ENCODE assay signal across 8 cellular contexts in the genomic region with DNA sequence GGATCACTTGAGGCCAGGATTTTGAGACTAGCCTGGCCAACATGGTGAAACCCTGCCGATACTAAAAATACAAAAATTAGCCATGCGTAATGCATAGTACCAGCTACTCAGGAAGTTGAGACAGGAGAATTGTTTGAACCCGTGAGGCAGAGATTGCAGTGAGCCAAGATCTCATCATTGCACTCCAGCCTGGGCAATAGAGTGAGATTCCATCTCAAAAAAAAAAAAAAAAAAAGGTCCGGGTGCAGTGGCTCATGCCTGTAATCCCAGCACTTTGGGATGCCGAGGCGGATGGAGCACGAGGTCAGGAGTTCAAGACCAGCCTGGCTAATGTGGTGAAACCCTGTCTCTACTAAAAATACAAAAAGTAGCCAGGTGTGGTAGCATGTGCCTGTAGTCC. TPM values are rescaled to one million over a fixed set of nuclear protein-coding genes. Genes with fewer than 3 reads are reported as not detected.
A peak's percentile ranks its signal among the peaks of the same experiment; 100 is the strongest.
DNase-seq lines count a peak whose midpoint lies in the region; ATAC-seq and TF ChIP-seq lines count a peak whose summit lies in the region.
"Not testable (repeated sequence)": the region's sequence is repeated elsewhere in the genome, so short reads cannot be mapped to it uniquely, and the experiment has no call there.

No MANE protein-coding gene starts in this region.

- not testable (repeated sequence) for H3K9me3 Mint-ChIP-seq in CD4-positive, CD25-positive, alpha-beta regulatory T cell; HFFc6; activated T-helper 2 cell treated with anti-CD3 and anti-CD28 coated beads, Interferon-gamma antibody, Interleukin-2, Interleukin-4, amounts not matched to agents 10 μg/mL and 5 μg/mL and 100 μg/mL, durations not matched to agents 14 hours and 24 hours and 36 hours; nephron; stimulated activated naive CD8-positive, alpha-beta T cell treated with anti-CD3 and anti-CD28 coated beads, Interleukin-15, amount 100 ng/mL, for 72 hours

- not testable (repeated sequence) for H3K27me3 Mint-ChIP-seq in CD4-positive, CD25-positive, alpha-beta regulatory T cell; HFFc6 (ENCODE audit: insufficient read depth); activated T-helper 2 cell treated with anti-CD3 and anti-CD28 coated beads, Interferon-gamma antibody, Interleukin-2, Interleukin-4, amounts not matched to agents 10 μg/mL and 5 μg/mL and 100 μg/mL, durations not matched to agents 14 hours and 24 hours and 36 hours (ENCODE audit: low read depth); nephron (ENCODE audit: low read depth); stimulated activated naive CD8-positive, alpha-beta T cell treated with anti-CD3 and anti-CD28 coated beads, Interleukin-15, amount 100 ng/mL, for 72 hours

- H3K9me3 ChIP-seq in CD4-positive, CD25-positive, alpha-beta regulatory T cell (ENCODE audit: control insufficient read depth in 2 of 2, low read length in 2 of 2); SJCRH30 (replicated peaks); heart left ventricle: not testable (repeated sequence)

- DNase-seq in CD4-positive, CD25-positive, alpha-beta regulatory T cell; HFFc6; SJCRH30; activated T-helper 2 cell treated with anti-CD3 and anti-CD28 coated beads, Interferon-gamma antibody, Interleukin-2, Interleukin-4, amounts not matched to agents 10 μg/mL and 5 μg/mL and 100 μg/mL, durations not matched to agents 14 hours and 24 hours and 36 hours (ENCODE audit: low spot score); choroid plexus epithelial cell (ENCODE audit: low read depth); heart left ventricle; stimulated activated naive CD8-positive, alpha-beta T cell treated with anti-CD3 and anti-CD28 coated beads, Interleukin-15, amount 100 ng/mL, for 72 hours: not testable (repeated sequence)

- peak overlapping the region; percentile 78 to 88 (median 87) for H3K27ac Mint-ChIP-seq in CD4-positive, CD25-positive, alpha-beta regulatory T cell
- peak overlapping the region; percentile 98; the same call in 1 of the 2 replicates for H3K27ac Mint-ChIP-seq in HFFc6
- not testable (repeated sequence) for H3K27ac Mint-ChIP-seq in activated T-helper 2 cell treated with anti-CD3 and anti-CD28 coated beads, Interferon-gamma antibody, Interleukin-2, Interleukin-4, amounts not matched to agents 10 μg/mL and 5 μg/mL and 100 μg/mL, durations not matched to agents 14 hours and 24 hours and 36 hours; nephron; stimulated activated naive CD8-positive, alpha-beta T cell treated with anti-CD3 and anti-CD28 coated beads, Interleukin-15, amount 100 ng/mL, for 72 hours

- peaks cover 32 to 80% (median 59%) of the 10 kb centered on the region in 4 donors for H3K4me1 Mint-ChIP-seq in CD4-positive, CD25-positive, alpha-beta regulatory T cell
- peaks cover 42% of the 10 kb centered on the region for H3K4me1 Mint-ChIP-seq in HFFc6 (ENCODE audit: low read depth)
- H3K4me1 Mint-ChIP-seq in activated T-helper 2 cell treated with anti-CD3 and anti-CD28 coated beads, Interferon-gamma antibody, Interleukin-2, Interleukin-4, amounts not matched to agents 10 μg/mL and 5 μg/mL and 100 μg/mL, durations not matched to agents 14 hours and 24 hours and 36 hours (ENCODE audit: low read depth): peaks cover 49% of the 10 kb centered on the region
- peaks cover 41% of the 10 kb centered on the region for H3K4me1 Mint-ChIP-seq in nephron
- peaks cover 54% of the 10 kb centered on the region for H3K4me1 Mint-ChIP-seq in stimulated activated naive CD8-positive, alpha-beta T cell treated with anti-CD3 and anti-CD28 coated beads, Interleukin-15, amount 100 ng/mL, for 72 hours

- TF ChIP-seq CTCF in HFFc6 (IDR thresholded peaks at IDR 0.05); choroid plexus epithelial cell (conservative IDR thresholded peaks at IDR 0.05; ENCODE audit: low read depth, low read length); heart left ventricle (IDR thresholded peaks at IDR 0.05); nephron (IDR thresholded peaks at IDR 0.05; ENCODE audit: unreplicated experiment in 3 of 3): not testable (repeated sequence)

- not testable (repeated sequence) for H3K36me3 ChIP-seq in CD4-positive, CD25-positive, alpha-beta regulatory T cell (ENCODE audit: control insufficient read depth, insufficient read depth, low read length)
- H3K36me3 ChIP-seq in SJCRH30 (peaks cover 14% of the 10 kb centered on the region), heart left ventricle (peaks cover 0 to 30% (median 16%) of the 10 kb centered on the region in 9 donors)

- peak overlapping the region; percentile 83 to 99 (median 84) for H3K4me3 Mint-ChIP-seq in CD4-positive, CD25-positive, alpha-beta regulatory T cell
- H3K4me3 Mint-ChIP-seq in HFFc6 (peak overlapping the region; percentile 97), nephron (peak overlapping the region; percentile 41 to 99 (median 98))
- H3K4me3 Mint-ChIP-seq in activated T-helper 2 cell treated with anti-CD3 and anti-CD28 coated beads, Interferon-gamma antibody, Interleukin-2, Interleukin-4, amounts not matched to agents 10 μg/mL and 5 μg/mL and 100 μg/mL, durations not matched to agents 14 hours and 24 hours and 36 hours (ENCODE audit: low read depth): peak overlapping the region; percentile 100
- H3K4me3 Mint-ChIP-seq in stimulated activated naive CD8-positive, alpha-beta T cell treated with anti-CD3 and anti-CD28 coated beads, Interleukin-15, amount 100 ng/mL, for 72 hours: peak overlapping the region; percentile 99

- peaks cover 16% of the 10 kb centered on the region for H3K36me3 Mint-ChIP-seq in CD4-positive, CD25-positive, alpha-beta regulatory T cell
- H3K36me3 Mint-ChIP-seq in HFFc6 (ENCODE audit: low read depth): peaks cover 33% of the 10 kb centered on the region
- peaks cover 56% of the 10 kb centered on the region for H3K36me3 Mint-ChIP-seq in activated T-helper 2 cell treated with anti-CD3 and anti-CD28 coated beads, Interferon-gamma antibody, Interleukin-2, Interleukin-4, amounts not matched to agents 10 μg/mL and 5 μg/mL and 100 μg/mL, durations not matched to agents 14 hours and 24 hours and 36 hours (ENCODE audit: low read depth)
- H3K36me3 Mint-ChIP-seq in nephron (ENCODE audit: low read depth): peaks cover 36% of the 10 kb centered on the region

- peak overlapping the region; percentile 88 for H3K4me3 ChIP-seq in CD4-positive, CD25-positive, alpha-beta regulatory T cell (ENCODE audit: low read depth, low read length)
- H3K4me3 ChIP-seq in SJCRH30: peak overlapping the region; percentile 87; the same call in 1 of the 2 replicates
- peak overlapping the region; percentile 91 for H3K4me3 ChIP-seq in choroid plexus epithelial cell (ENCODE audit: low read depth, low read length)
- peak overlapping the region in 9 of 12 donors; percentile 62 to 92 (median 80) for H3K4me3 ChIP-seq in heart left ventricle

- peaks cover 62% of the 10 kb centered on the region for H3K4me1 ChIP-seq in CD4-positive, CD25-positive, alpha-beta regulatory T cell (ENCODE audit: control insufficient read depth, insufficient read depth, low read length, poor library complexity, severe bottlenecking)
- not testable (repeated sequence) for H3K4me1 ChIP-seq in SJCRH30
- H3K4me1 ChIP-seq in heart left ventricle: peaks cover 0 to 69% (median 28%) of the 10 kb centered on the region in 12 donors

- not testable (repeated sequence) for TF ChIP-seq POLR2A in heart left ventricle (IDR thresholded peaks at IDR 0.05)

- H3K27me3 ChIP-seq in CD4-positive, CD25-positive, alpha-beta regulatory T cell (ENCODE audit: control insufficient read depth, insufficient read depth, low read length); SJCRH30; heart left ventricle: not testable (repeated sequence)

- 53 to 62% (median 55%) methylated on average over 7 of the region's 7 CpGs for WGBS in heart left ventricle, 4 donors

- not testable (repeated sequence) for ATAC-seq in CD4-positive, CD25-positive, alpha-beta regulatory T cell (ENCODE audit: low read depth in 2 of 2); heart left ventricle; stimulated activated naive CD8-positive, alpha-beta T cell treated with anti-CD3 and anti-CD28 coated beads, Interleukin-15, amount 100 ng/mL, for 72 hours

- intact Hi-C loops in activated T-helper 2 cell treated with anti-CD3 and anti-CD28 coated beads, Interferon-gamma antibody, Interleukin-2, Interleukin-4, amounts not matched to agents 10 μg/mL and 5 μg/mL and 100 μg/mL, durations not matched to agents 14 hours and 24 hours and 36 hours (cut with micrococcal nuclease): not testable (repeated sequence)
- intact Hi-C loops in heart left ventricle (cut with DNase I): loop anchor here (5.0 to 10.0 kb wide), 9 partner anchors 39 to 241 kb away; a partner anchor contains a TSS

- H3K27ac ChIP-seq in CD4-positive, CD25-positive, alpha-beta regulatory T cell (ENCODE audit: insufficient read depth, low read length, poor library complexity, severe bottlenecking): peak overlapping the region; percentile 91
- H3K27ac ChIP-seq in SJCRH30: not testable (repeated sequence)
- H3K27ac ChIP-seq in heart left ventricle: peak overlapping the region in 10 of 12 donors; percentile 43 to 97 (median 94)

RNA-seq across cellular contexts. Expression of a gene that starts 2.2 kb away (rescaled TPM):
- total RNA-seq in CD4-positive, CD25-positive, alpha-beta regulatory T cell: 62.7 TPM
- polyA plus RNA-seq in CD4-positive, CD25-positive, alpha-beta regulatory T cell: 10 to 100 TPM; 21.1 to 33.5 (median 28.0) TPM
- total RNA-seq in HFFc6 (2021; fragmentation: NEBNext Ultra II Directional; extraction: Animal tissue kit (Norgen Biotek cat#: 25700)): 10 to 100 TPM; 61.0 to 95.0 (median 69.4) TPM
- 150 and 153 TPM in 2 replicates for total RNA-seq in SJCRH30 (2014; rRNA removed; shearing (Covaris generic))
- 75.8 and 77.1 TPM in 2 replicates for total RNA-seq in activated T-helper 2 cell treated with anti-CD3 and anti-CD28 coated beads, Interferon-gamma antibody, Interleukin-2, Interleukin-4, amounts not matched to agents 10 μg/mL and 5 μg/mL and 100 μg/mL, durations not matched to agents 14 hours and 24 hours and 36 hours
- 100 to 1,000 TPM; 116 to 192 (median 133) TPM for total RNA-seq in heart left ventricle
- 10 to 100 TPM; 60.5 to 75.1 TPM for polyA plus RNA-seq in heart left ventricle
